In genomic region chr4:186714006-186714675, GRCh38 we compare ENCODE assay signal across 19 cellular contexts. TPM values are rescaled to one million over a fixed set of nuclear protein-coding genes. Genes with fewer than 3 reads are reported as not detected.
"Had no signal": no experiment of that assay in that cellular context is flagged by ENCODE, and none has a peak within 500 bp of the region (broad histone marks: within the 10 kb centered on the region; RNA-seq: fewer than 3 reads in every experiment).

No MANE protein-coding gene starts in this region.

- H3K9ac ChIP-seq: parathyroid adenoma had no signal

- H3K4me3 Mint-ChIP-seq: activated naive CD4-positive, alpha-beta T cell treated with anti-CD3 and anti-CD28 coated beads, Interleukin-2, amount 50 U/mL, for 24 hours; activated T-cell treated with anti-CD3 and anti-CD28 coated beads, Interleukin-2, amount 50 U/mL, for 72 hours; endodermal cell; naive thymus-derived CD8-positive, alpha-beta T cell had no signal

- H3K27ac Mint-ChIP-seq: activated naive CD4-positive, alpha-beta T cell treated with anti-CD3 and anti-CD28 coated beads, Interleukin-2, amount 50 U/mL, for 24 hours; activated T-cell treated with anti-CD3 and anti-CD28 coated beads, Interleukin-2, amount 50 U/mL, for 72 hours; endodermal cell; naive thymus-derived CD8-positive, alpha-beta T cell had no signal

- H3K27ac ChIP-seq: cardiac muscle cell, colonic mucosa, epithelial cell of prostate, parathyroid adenoma, tibial artery, WERI-Rb-1 had no signal

- H3K36me3 ChIP-seq: cardiac muscle cell, colonic mucosa, WERI-Rb-1 had no signal

- DNase-seq: activated CD4-positive, alpha-beta T cell treated with anti-CD3 and anti-CD28 coated beads, Interleukin-2, amount 50 U/mL, for 4 hours; activated gamma-delta T cell; activated T-cell treated with anti-CD3 and anti-CD28 coated beads, Interleukin-2, amount 50 U/mL, for 72 hours; colonic mucosa; endodermal cell; foreskin melanocyte; kidney; mammary epithelial cell; mucosa of descending colon; naive thymus-derived CD8-positive, alpha-beta T cell; stimulated activated naive CD4-positive, alpha-beta T cell treated with Interleukin-2 at 50 U/mL for 16 hours; tibial artery; WERI-Rb-1 had no signal

- ATAC-seq: activated T-cell treated with anti-CD3 and anti-CD28 coated beads, Interleukin-2, amount 50 U/mL, for 72 hours; left lobe of liver; mucosa of descending colon; naive thymus-derived CD8-positive, alpha-beta T cell had no signal

- H3K4me1 ChIP-seq: parathyroid adenoma had no signal

- H3K36me3 Mint-ChIP-seq: activated naive CD4-positive, alpha-beta T cell treated with anti-CD3 and anti-CD28 coated beads, Interleukin-2, amount 50 U/mL, for 24 hours had no signal

- H3K27me3 Mint-ChIP-seq: activated naive CD4-positive, alpha-beta T cell treated with anti-CD3 and anti-CD28 coated beads, Interleukin-2, amount 50 U/mL, for 24 hours had no signal

- H3K27me3 ChIP-seq: cardiac muscle cell, colonic mucosa, tibial artery had no signal

- H2AFZ ChIP-seq: parathyroid adenoma had no signal

- H3K9me3 Mint-ChIP-seq: activated naive CD4-positive, alpha-beta T cell treated with anti-CD3 and anti-CD28 coated beads, Interleukin-2, amount 50 U/mL, for 24 hours had no signal

- H3K9me3 ChIP-seq: colonic mucosa, tibial artery had no signal

- H3K4me1 Mint-ChIP-seq: activated naive CD4-positive, alpha-beta T cell treated with anti-CD3 and anti-CD28 coated beads, Interleukin-2, amount 50 U/mL, for 24 hours; naive thymus-derived CD8-positive, alpha-beta T cell had no signal

- H3K79me2 ChIP-seq: parathyroid adenoma had no signal

- H3K4me3 ChIP-seq: cardiac muscle cell, colonic mucosa, mucosa of descending colon had no signal

RNA-seq across cellular contexts. Expression of gene FAT1, which starts 9.5 kb away (rescaled TPM):
- total RNA-seq: activated CD8-positive, alpha-beta memory T cell treated with anti-CD3 and anti-CD28 coated beads for 36 hours; naive thymus-derived CD8-positive, alpha-beta T cell had no signal
- polyA plus RNA-seq: naive thymus-derived CD8-positive, alpha-beta T cell had no signal
